10 cellular contexts compared by ENCODE assay signal in genomic region chr3:38397320-38397719, GRCh38. TPM values are rescaled to one million over a fixed set of nuclear protein-coding genes. Genes with fewer than 3 reads are reported as not detected.
DNase-seq lines count a peak whose midpoint lies in the region; ATAC-seq and TF ChIP-seq lines count a peak whose summit lies in the region.
"Had no signal": no experiment of that assay in that cellular context is flagged by ENCODE, and none has a peak within 500 bp of the region (broad histone marks: within the 10 kb centered on the region; RNA-seq: fewer than 3 reads in every experiment).

No MANE protein-coding gene starts in this region.

- H3K27me3 ChIP-seq in tibial artery (no peaks in the 10 kb centered on the region), transverse colon (no peaks in the 10 kb centered on the region)

- no peak for ATAC-seq in sciatic nerve
- ATAC-seq: stimulated activated naive B cell treated with anti-CD40 and anti-IgM and Interleukin-4, amounts not matched to agents 10 μg/mL and 1 μg/mL and 100 μg/mL, for 72 hours had no signal

- TF ChIP-seq POLR2A in NB4 (IDR thresholded peaks at IDR 0.05; ENCODE audit: extremely low read depth, insufficient read length) (no peak), transverse colon (IDR thresholded peaks at IDR 0.05) (no peak)

- no peak for TF ChIP-seq EP300 in transverse colon (IDR thresholded peaks at IDR 0.05; ENCODE audit: low read depth)

- no peak for TF ChIP-seq CTCF in NB4 (IDR thresholded peaks at IDR 0.05; ENCODE audit: low read depth, low read length)
- TF ChIP-seq CTCF in tibial artery (IDR thresholded peaks at IDR 0.05): no peak
- TF ChIP-seq CTCF in transverse colon (IDR thresholded peaks at IDR 0.05): no peak

- intact Hi-C loops in sciatic nerve (cut with DNase I): no loop called here
- intact Hi-C loops in tibial artery (cut with DNase I; ENCODE audit: low total_unique reads): no loop called here
- intact Hi-C loops in transverse colon (cut with DNase I; ENCODE audit: low total_unique reads): no loop called here

- peak; percentile 35 for DNase-seq in ELR (ENCODE audit: low read depth)
- DNase-seq in NB4 (ENCODE audit: low read depth): peak; percentile 49
- peak; percentile 63 for DNase-seq in ecto neural progenitor cell (ENCODE audit: low spot score)
- peak; percentile 56 to 57 for DNase-seq in lung microvascular endothelial cell (ENCODE audit: low read depth in 2 of 2)
- DNase-seq in sciatic nerve (ENCODE audit: low spot score): no peak
- DNase-seq in tibial artery: no peak
- DNase-seq in transverse colon: no peak
- DNase-seq in ureter (ENCODE audit: low spot score): no peak
- DNase-seq: stimulated activated naive B cell treated with anti-CD40 and anti-IgM and Interleukin-4, amounts not matched to agents 10 μg/mL and 1 μg/mL and 100 μg/mL, for 72 hours had no signal

- H3K36me3 ChIP-seq in tibial artery (peaks cover 20 to 51% (median 28%) of the 10 kb centered on the region in 3 donors), transverse colon (peaks cover 0 to 10% (median 2%) of the 10 kb centered on the region in 4 donors)
- H3K36me3 ChIP-seq: prostate gland had no signal

- in situ Hi-C loops in transverse colon (cut with MboI; ENCODE audit: low pct_ligation_motif_present in 1 of 4, low pct_unique_long_range_greater_than_20kb in 1 of 4, low sequenced_read_pairs in 3 of 4): no loop called here

- H3K27ac ChIP-seq in tibial artery (no peak overlapping the region), transverse colon (no peak overlapping the region)
- H3K27ac ChIP-seq: prostate gland had no signal

- WGBS in transverse colon (ENCODE audit: low coverage in 1 of 2), 2 donors: 69 to 80% methylated on average over 1 to 5 of the region's 5 CpGs

- H3K4me3 ChIP-seq in NB4 (ENCODE audit: low read depth, low read length): no peak overlapping the region
- H3K4me3 ChIP-seq in tibial artery: no peak overlapping the region
- H3K4me3 ChIP-seq in transverse colon: no peak overlapping the region
- H3K4me3 ChIP-seq: prostate gland had no signal

- H3K9me3 ChIP-seq in tibial artery (no peaks in the 10 kb centered on the region), transverse colon (no peaks in the 10 kb centered on the region)
- H3K9me3 ChIP-seq: prostate gland had no signal

- H3K4me1 ChIP-seq in tibial artery (no peaks in the 10 kb centered on the region), transverse colon (no peaks in the 10 kb centered on the region)
- H3K4me1 ChIP-seq: prostate gland had no signal

RNA-seq across cellular contexts. Expression of gene XYLB, which starts 50.7 kb away (rescaled TPM):
- total RNA-seq in lung microvascular endothelial cell (1.3 and 1.8 TPM in 2 replicates), sciatic nerve (5.3 TPM), transverse colon (10 to 100 TPM; 13.5 to 18.7 (median 15.1) TPM), ureter (19.3 TPM)

RNA-seq across cellular contexts. Expression of gene ACVR2B, which starts 56.4 kb away (rescaled TPM):
- 2.2 and 4.2 TPM in 2 replicates for total RNA-seq in lung microvascular endothelial cell
- 13.1 TPM for total RNA-seq in sciatic nerve
- 10 to 100 TPM in 1 of 4 donors, 1 to 10 TPM in 3; 5.9 to 12.3 (median 8.7) TPM for total RNA-seq in transverse colon
- total RNA-seq in ureter: 11.8 TPM

Comparison
In these comparisons a context has a peak if more than half of its experiments do, and no peak if none do; other contexts are left out.
1. DNase-seq: peak in ELR (single experiment), NB4 (single experiment), ecto neural progenitor cell (single experiment) and lung microvascular endothelial cell (2 of 2); none in sciatic nerve (single experiment), tibial artery (0 of 2), transverse colon (single experiment) and ureter (single experiment).